1 cellular context compared by ENCODE assay signal in the genomic region with DNA sequence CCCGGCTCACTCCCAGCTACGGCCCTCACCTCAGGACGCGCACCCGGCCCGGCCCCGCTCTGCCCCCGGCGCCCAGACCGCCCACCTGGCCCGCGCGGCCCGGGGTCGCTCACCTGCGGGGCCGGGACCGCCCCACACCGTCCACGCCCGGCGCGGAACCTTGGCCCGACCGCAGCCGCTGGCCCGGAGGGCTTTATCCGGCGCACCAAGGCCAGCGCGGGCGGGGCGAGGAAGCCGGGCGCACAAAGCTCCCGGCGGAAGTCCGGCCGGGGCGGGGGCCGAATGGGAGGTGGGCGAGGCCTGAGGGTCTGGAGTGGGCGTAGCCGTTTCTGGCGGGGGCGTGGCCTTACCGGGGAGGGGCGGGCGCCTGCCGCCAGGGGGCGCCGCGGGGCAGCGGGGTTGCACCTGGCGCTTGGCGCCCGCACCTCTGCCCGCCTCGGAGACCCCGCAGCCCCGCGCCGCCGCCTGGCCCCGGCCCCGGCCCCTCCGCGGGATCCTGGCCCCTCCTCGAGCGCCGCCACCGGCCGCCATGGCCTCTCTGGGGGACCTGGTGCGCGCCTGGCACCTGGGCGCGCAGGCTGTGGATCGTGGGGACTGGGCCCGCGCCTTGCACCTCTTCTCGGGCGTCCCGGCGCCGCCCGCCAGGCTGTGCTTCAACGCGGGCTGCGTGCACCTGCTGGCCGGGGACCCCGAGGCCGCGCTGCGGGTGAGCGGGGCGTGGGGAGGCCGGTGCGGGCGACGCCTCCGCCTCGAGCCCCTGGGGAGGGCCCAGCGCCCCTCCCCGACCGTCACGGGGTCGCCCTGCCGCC.
TF ChIP-seq lines count a peak whose summit lies in the region.

A gene with protein sequence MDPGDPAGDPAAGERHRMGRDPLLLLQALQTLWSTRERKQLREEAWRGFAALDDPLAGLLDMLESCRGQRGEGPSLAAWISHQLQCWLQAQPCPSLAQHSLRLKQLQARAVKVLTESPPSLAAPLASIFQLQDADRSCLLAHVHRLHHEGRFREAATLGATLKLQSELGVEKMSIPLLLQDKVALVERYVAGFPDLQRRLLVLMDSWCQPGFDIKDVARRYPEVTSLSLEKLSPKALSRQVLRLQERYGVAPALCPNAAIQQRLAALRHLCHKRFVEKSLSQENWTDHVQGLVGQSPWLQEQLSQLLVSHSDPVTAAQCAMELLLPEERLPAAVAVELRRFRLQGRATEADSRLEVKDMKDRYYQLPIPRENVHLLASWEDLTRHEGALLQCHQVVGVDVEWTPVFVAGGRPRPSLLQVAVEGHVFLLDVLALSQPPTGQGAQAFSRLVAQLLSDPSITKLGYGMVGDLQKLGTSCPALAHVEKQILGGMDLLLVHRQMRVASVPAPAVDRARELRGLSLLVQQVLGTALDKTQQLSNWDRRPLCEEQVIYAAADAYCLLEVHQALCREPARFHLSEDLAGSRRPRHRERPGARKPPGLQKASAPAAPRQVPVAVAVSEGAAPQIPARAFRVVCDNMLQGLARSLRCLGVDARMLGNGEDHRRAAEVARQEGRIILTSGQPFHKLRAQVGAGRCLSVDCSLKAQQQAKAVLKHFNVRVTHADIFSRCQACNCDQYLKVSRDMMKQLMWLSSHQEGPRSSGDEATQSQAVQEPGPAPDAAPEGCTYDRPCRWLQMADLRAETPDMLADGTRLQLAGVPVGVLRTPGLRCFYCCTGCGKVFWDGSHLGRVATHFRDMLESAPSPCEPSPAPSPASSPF (minus strand): TSS at position 162 of the 809 bp plus-strand sequence. CDS start 27,805 bp downstream, outside the sequence.
A gene with protein sequence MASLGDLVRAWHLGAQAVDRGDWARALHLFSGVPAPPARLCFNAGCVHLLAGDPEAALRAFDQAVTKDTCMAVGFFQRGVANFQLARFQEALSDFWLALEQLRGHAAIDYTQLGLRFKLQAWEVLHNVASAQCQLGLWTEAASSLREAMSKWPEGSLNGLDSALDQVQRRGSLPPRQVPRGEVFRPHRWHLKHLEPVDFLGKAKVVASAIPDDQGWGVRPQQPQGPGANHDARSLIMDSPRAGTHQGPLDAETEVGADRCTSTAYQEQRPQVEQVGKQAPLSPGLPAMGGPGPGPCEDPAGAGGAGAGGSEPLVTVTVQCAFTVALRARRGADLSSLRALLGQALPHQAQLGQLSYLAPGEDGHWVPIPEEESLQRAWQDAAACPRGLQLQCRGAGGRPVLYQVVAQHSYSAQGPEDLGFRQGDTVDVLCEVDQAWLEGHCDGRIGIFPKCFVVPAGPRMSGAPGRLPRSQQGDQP (plus strand): TSS at position 393 of the 809 bp plus-strand sequence. CDS start 137 bp downstream, at position 530.

TF ChIP-seq in GM12878, 131 proteins besides CTCF, POLR2A, EP300 and RAD21 (continued from another document and continues in another):
- TF ChIP-seq POU2F2 (IDR thresholded peaks at IDR 0.05; ENCODE audit: borderline replicate concordance, low read depth, low read length) (peak; percentile 77; the same call in 2 of the 3 replicates), MYC (IDR thresholded peaks at IDR 0.05; ENCODE audit: insufficient read depth, insufficient read length, insufficient replicate concordance, low read length, severe bottlenecking) (peak; percentile 55), SMARCA5 (IDR thresholded peaks at IDR 0.05) (peak; percentile 93; the same call in 1 of the 2 replicates), SIN3A (IDR thresholded peaks at IDR 0.05; ENCODE audit: low read depth, low read length) (peak; percentile 76; the same call in 1 of the 2 replicates), SPI1 (IDR thresholded peaks at IDR 0.05; ENCODE audit: borderline replicate concordance, insufficient read depth, low read depth, low read length) (no peak), SIX5 (IDR thresholded peaks at IDR 0.05; ENCODE audit: low read depth, low read length, severe bottlenecking) (peak; percentile 68), CHD1 (IDR thresholded peaks at IDR 0.05; ENCODE audit: low read depth, low read length) (no peak), BCL11A (IDR thresholded peaks at IDR 0.05; ENCODE audit: low read depth, low read length) (peak; percentile 20; the same call in 1 of the 2 replicates), CEBPB (IDR thresholded peaks at IDR 0.05; ENCODE audit: borderline replicate concordance in 1 of 2, low read depth in 2 of 2, low read length in 2 of 2) (peak in 1 of 2 experiments; percentile 25; a peak in 1 of 4 replicates), BHLHE40 (IDR thresholded peaks at IDR 0.05; ENCODE audit: borderline replicate concordance in 1 of 2, low read depth in 2 of 2, low read length in 1 of 2) (peak in 1 of 2 experiments; percentile 77; a peak in 2 of 4 replicates), YY1 (IDR thresholded peaks at IDR 0.05; ENCODE audit: low read depth, low read length) (peak; percentile 88), SREBF1 (IDR thresholded peaks at IDR 0.05; ENCODE audit: low read length) (peak; percentile 39), BRCA1 (IDR thresholded peaks at IDR 0.05; ENCODE audit: low read depth, low read length) (no peak), SRF (IDR thresholded peaks at IDR 0.05; ENCODE audit: low read depth in 2 of 2, low read length in 2 of 2) (peak; percentile 28 to 85; a peak in 2 of 4 replicates), SMC3 (IDR thresholded peaks at IDR 0.05; ENCODE audit: borderline replicate concordance, low read length) (peak; percentile 43; the same call in 1 of the 2 replicates), TCF3 (IDR thresholded peaks at IDR 0.05; ENCODE audit: borderline replicate concordance, insufficient read depth, low read depth, low read length) (peak; percentile 62), MXI1 (IDR thresholded peaks at IDR 0.05; ENCODE audit: low read depth, low read length) (peak; percentile 79), ZSCAN29 (IDR thresholded peaks at IDR 0.05) (peak; percentile 82; the same call in 1 of the 2 replicates), ZNF24 (IDR thresholded peaks at IDR 0.05) (peak; percentile 58), TCF12 (IDR thresholded peaks at IDR 0.05; ENCODE audit: low read depth, low read length) (peak; percentile 78; the same call in 1 of the 2 replicates), EGR1 (IDR thresholded peaks at IDR 0.05; ENCODE audit: borderline replicate concordance in 1 of 2, low read depth in 2 of 2, low read length in 2 of 2) (peak; percentile 29 to 89), RUNX3 (IDR thresholded peaks at IDR 0.05; ENCODE audit: low read length) (peak; percentile 90), GABPA (IDR thresholded peaks at IDR 0.05; ENCODE audit: low read depth) (peak; percentile 90), CHD2 (IDR thresholded peaks at IDR 0.05; ENCODE audit: borderline replicate concordance, low read depth, low read length) (peak; percentile 68; the same call in 1 of the 2 replicates), ESRRA (IDR thresholded peaks at IDR 0.05; ENCODE audit: low read length) (no peak), RELA (IDR thresholded peaks at IDR 0.05; ENCODE audit: borderline replicate concordance, partially characterized antibody) (peak; percentile 81), ZZZ3 (IDR thresholded peaks at IDR 0.05; ENCODE audit: control insufficient read depth, insufficient read length, low read depth) (no peak), SP1 (IDR thresholded peaks at IDR 0.05; ENCODE audit: low read depth, low read length) (peak; percentile 76), LARP7 (IDR thresholded peaks at IDR 0.05) (peak; percentile 99), GATAD2B (conservative IDR thresholded peaks at IDR 0.05; ENCODE audit: low read depth) (peak; percentile 96; the same call in 1 of the 2 replicates), DPF2 (IDR thresholded peaks at IDR 0.05) (peak; percentile 71), TBL1XR1 (IDR thresholded peaks at IDR 0.05; ENCODE audit: low read depth, low read length) (peak; percentile 43; the same call in 1 of the 2 replicates)
- TF ChIP-seq, protein P1, sequence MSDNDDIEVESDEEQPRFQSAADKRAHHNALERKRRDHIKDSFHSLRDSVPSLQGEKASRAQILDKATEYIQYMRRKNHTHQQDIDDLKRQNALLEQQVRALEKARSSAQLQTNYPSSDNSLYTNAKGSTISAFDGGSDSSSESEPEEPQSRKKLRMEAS (IDR thresholded peaks at IDR 0.05; ENCODE audit: low read depth, low read length) = peak; percentile 25; the same call in 1 of the 2 replicates
- TF ChIP-seq, protein P2, sequence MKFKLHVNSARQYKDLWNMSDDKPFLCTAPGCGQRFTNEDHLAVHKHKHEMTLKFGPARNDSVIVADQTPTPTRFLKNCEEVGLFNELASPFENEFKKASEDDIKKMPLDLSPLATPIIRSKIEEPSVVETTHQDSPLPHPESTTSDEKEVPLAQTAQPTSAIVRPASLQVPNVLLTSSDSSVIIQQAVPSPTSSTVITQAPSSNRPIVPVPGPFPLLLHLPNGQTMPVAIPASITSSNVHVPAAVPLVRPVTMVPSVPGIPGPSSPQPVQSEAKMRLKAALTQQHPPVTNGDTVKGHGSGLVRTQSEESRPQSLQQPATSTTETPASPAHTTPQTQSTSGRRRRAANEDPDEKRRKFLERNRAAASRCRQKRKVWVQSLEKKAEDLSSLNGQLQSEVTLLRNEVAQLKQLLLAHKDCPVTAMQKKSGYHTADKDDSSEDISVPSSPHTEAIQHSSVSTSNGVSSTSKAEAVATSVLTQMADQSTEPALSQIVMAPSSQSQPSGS (IDR thresholded peaks at IDR 0.05; ENCODE audit: low read length) = no peak
- TF ChIP-seq, protein P3, sequence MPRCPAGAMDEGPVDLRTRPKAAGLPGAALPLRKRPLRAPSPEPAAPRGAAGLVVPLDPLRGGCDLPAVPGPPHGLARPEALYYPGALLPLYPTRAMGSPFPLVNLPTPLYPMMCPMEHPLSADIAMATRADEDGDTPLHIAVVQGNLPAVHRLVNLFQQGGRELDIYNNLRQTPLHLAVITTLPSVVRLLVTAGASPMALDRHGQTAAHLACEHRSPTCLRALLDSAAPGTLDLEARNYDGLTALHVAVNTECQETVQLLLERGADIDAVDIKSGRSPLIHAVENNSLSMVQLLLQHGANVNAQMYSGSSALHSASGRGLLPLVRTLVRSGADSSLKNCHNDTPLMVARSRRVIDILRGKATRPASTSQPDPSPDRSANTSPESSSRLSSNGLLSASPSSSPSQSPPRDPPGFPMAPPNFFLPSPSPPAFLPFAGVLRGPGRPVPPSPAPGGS (IDR thresholded peaks at IDR 0.05; ENCODE audit: borderline replicate concordance, insufficient read depth, low read depth, low read length, poor library complexity, severe bottlenecking) = peak; percentile 53
- TF ChIP-seq, protein P4, sequence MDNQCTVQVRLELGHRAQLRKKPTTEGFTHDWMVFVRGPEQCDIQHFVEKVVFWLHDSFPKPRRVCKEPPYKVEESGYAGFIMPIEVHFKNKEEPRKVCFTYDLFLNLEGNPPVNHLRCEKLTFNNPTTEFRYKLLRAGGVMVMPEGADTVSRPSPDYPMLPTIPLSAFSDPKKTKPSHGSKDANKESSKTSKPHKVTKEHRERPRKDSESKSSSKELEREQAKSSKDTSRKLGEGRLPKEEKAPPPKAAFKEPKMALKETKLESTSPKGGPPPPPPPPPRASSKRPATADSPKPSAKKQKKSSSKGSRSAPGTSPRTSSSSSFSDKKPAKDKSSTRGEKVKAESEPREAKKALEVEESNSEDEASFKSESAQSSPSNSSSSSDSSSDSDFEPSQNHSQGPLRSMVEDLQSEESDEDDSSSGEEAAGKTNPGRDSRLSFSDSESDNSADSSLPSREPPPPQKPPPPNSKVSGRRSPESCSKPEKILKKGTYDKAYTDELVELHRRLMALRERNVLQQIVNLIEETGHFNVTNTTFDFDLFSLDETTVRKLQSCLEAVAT (IDR thresholded peaks at IDR 0.05) = no peak
- TF ChIP-seq, protein P5, sequence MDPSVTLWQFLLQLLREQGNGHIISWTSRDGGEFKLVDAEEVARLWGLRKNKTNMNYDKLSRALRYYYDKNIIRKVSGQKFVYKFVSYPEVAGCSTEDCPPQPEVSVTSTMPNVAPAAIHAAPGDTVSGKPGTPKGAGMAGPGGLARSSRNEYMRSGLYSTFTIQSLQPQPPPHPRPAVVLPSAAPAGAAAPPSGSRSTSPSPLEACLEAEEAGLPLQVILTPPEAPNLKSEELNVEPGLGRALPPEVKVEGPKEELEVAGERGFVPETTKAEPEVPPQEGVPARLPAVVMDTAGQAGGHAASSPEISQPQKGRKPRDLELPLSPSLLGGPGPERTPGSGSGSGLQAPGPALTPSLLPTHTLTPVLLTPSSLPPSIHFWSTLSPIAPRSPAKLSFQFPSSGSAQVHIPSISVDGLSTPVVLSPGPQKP (IDR thresholded peaks at IDR 0.05; ENCODE audit: low read depth, low read length) = peak; percentile 85
- TF ChIP-seq, protein P6, sequence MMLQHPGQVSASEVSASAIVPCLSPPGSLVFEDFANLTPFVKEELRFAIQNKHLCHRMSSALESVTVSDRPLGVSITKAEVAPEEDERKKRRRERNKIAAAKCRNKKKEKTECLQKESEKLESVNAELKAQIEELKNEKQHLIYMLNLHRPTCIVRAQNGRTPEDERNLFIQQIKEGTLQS (IDR thresholded peaks at IDR 0.05; ENCODE audit: borderline replicate concordance, extremely low read depth, low read depth, low read length) = no peak
- TF ChIP-seq, protein P7, sequence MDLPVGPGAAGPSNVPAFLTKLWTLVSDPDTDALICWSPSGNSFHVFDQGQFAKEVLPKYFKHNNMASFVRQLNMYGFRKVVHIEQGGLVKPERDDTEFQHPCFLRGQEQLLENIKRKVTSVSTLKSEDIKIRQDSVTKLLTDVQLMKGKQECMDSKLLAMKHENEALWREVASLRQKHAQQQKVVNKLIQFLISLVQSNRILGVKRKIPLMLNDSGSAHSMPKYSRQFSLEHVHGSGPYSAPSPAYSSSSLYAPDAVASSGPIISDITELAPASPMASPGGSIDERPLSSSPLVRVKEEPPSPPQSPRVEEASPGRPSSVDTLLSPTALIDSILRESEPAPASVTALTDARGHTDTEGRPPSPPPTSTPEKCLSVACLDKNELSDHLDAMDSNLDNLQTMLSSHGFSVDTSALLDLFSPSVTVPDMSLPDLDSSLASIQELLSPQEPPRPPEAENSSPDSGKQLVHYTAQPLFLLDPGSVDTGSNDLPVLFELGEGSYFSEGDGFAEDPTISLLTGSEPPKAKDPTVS (IDR thresholded peaks at IDR 0.05; ENCODE audit: low read depth, low read length) = peak; percentile 58; the same call in 1 of the 2 replicates
